ENCODE assay signal across 9 cellular contexts in genomic region chr11:10222399-10222798, GRCh38.
"Had no signal": no experiment of that assay in that cellular context is flagged by ENCODE, and none has a peak within 500 bp of the region (broad histone marks: within the 10 kb centered on the region; RNA-seq: fewer than 3 reads in every experiment).

No MANE protein-coding gene starts in this region.

- H3K27ac Mint-ChIP-seq: GM23338, H9, HFFc6 had no signal

- DNase-seq: GM23248, GOT3, H7, H9, HCEC 1CT, HFFc6 had no signal

- H3K4me3 Mint-ChIP-seq: GM23338, H9, HFFc6 had no signal

- FAIRE-seq: H1 had no signal

- ATAC-seq: GM23338, HCT116 had no signal
